Comparison of ENCODE assay signal across 2 cellular contexts in genomic region chr16:28330232-28330631, GRCh38.
A peak's percentile ranks its signal among the peaks of the same experiment; 100 is the strongest.
TF ChIP-seq lines count a peak whose summit lies in the region.

No MANE protein-coding gene starts in this region.

TF ChIP-seq in GM23338, 12 proteins besides CTCF, POLR2A, EP300 and RAD21:
- peak; percentile 55 for TF ChIP-seq POLR2AphosphoS5 (IDR thresholded peaks at IDR 0.05; ENCODE audit: low read depth)

TF ChIP-seq in H1, 55 proteins besides CTCF, POLR2A, EP300 and RAD21:
- TF ChIP-seq, protein P1, sequence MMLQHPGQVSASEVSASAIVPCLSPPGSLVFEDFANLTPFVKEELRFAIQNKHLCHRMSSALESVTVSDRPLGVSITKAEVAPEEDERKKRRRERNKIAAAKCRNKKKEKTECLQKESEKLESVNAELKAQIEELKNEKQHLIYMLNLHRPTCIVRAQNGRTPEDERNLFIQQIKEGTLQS (IDR thresholded peaks at IDR 0.05; ENCODE audit: insufficient read depth, low read depth, low read length) = 0 out of 2 replicates have a peak, but pooled peaks have one; percentile 28
- 0 out of 2 replicates have a peak, but pooled peaks have one; percentile 20 for TF ChIP-seq TAF1 (IDR thresholded peaks at IDR 0.05; ENCODE audit: low read depth, low read length)
- TF ChIP-seq, protein P2, sequence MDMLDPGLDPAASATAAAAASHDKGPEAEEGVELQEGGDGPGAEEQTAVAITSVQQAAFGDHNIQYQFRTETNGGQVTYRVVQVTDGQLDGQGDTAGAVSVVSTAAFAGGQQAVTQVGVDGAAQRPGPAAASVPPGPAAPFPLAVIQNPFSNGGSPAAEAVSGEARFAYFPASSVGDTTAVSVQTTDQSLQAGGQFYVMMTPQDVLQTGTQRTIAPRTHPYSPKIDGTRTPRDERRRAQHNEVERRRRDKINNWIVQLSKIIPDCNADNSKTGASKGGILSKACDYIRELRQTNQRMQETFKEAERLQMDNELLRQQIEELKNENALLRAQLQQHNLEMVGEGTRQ (IDR thresholded peaks at IDR 0.05; ENCODE audit: low read length) = peak; percentile 78
